In genomic region chr10:27713906-27714305, GRCh38 we compare ENCODE assay signal across 12 cellular contexts. TPM values are rescaled to one million over a fixed set of nuclear protein-coding genes. Genes with fewer than 3 reads are reported as not detected.
A peak's percentile ranks its signal among the peaks of the same experiment; 100 is the strongest.
DNase-seq lines count a peak whose midpoint lies in the region; ATAC-seq and TF ChIP-seq lines count a peak whose summit lies in the region.
"Had no signal": no experiment of that assay in that cellular context is flagged by ENCODE, and none has a peak within 500 bp of the region (broad histone marks: within the 10 kb centered on the region; RNA-seq: fewer than 3 reads in every experiment).

No MANE protein-coding gene starts in this region.

- no peaks in the 10 kb centered on the region for H3K36me3 Mint-ChIP-seq in GM23338 (ENCODE audit: low read depth)
- H3K36me3 Mint-ChIP-seq: CD4-positive, CD25-positive, alpha-beta regulatory T cell had no signal

- in situ Hi-C loops in astrocyte of the cerebellum (cut with HindIII; ENCODE audit: low sequenced_read_pairs) = no loop called here

- H3F3A ChIP-seq in GM23338 (replicated peaks; ENCODE audit: low read depth) = no peaks in the 10 kb centered on the region

- no peak overlapping the region for H3K4me2 ChIP-seq in GM23338

- DNase-seq in AG20443 (ENCODE audit: low spot score) = peak; percentile 66
- DNase-seq in astrocyte of the cerebellum (ENCODE audit: low read depth) = no peak
- DNase-seq in NK-92 (lab: John Stamatoyannopoulos, UW; ENCODE audit: unreplicated experiment) = no peak
- DNase-seq in cerebellar cortex (ENCODE audit: low spot score) = no peak
- no peak for DNase-seq in GM23338 (ENCODE audit: low spot score)
- DNase-seq: activated gamma-delta T cell treated with Interleukin-2 at 50 U/mL for 16 hours; caudate nucleus; CD4-positive, CD25-positive, alpha-beta regulatory T cell; stimulated activated CD4-positive, alpha-beta T cell treated with anti-CD3 and anti-CD28 coated beads, Interleukin-2, amount 100 ng/mL, for 48 hours had no signal

- H4K20me1 ChIP-seq in GM23338 (replicated peaks; ENCODE audit: insufficient read depth) = no peaks in the 10 kb centered on the region

- H3K27ac Mint-ChIP-seq in GM23338 = no peak overlapping the region
- H3K27ac Mint-ChIP-seq: CD4-positive, CD25-positive, alpha-beta regulatory T cell had no signal

- ATAC-seq in GM23338 (no peak), HG03159 (IDR thresholded peaks at IDR 0.05; ENCODE audit: unreplicated experiment) (no peak)

- no peaks in the 10 kb centered on the region for H3K9me2 ChIP-seq in GM23338 (ENCODE audit: insufficient read depth)

- peaks cover 9% of the 10 kb centered on the region for H3K4me1 ChIP-seq in HEK293 (ENCODE audit: control insufficient read depth, insufficient read depth, low read length)
- peaks cover 13% of the 10 kb centered on the region for H3K4me1 ChIP-seq in neuron (ENCODE audit: insufficient read depth, low read length)
- no peaks in the 10 kb centered on the region for H3K4me1 ChIP-seq in GM23338 (ENCODE audit: insufficient read depth)

- POLR2A ChIA-PET in HEK293 (lab: Yijun Ruan, JAX) = no interaction called here

- H3K79me2 ChIP-seq in GM23338 (replicated peaks; ENCODE audit: insufficient read depth) = no peaks in the 10 kb centered on the region

- H3K27ac ChIP-seq in HEK293 (ENCODE audit: extremely low read depth, low read depth, low read length) (no peak overlapping the region), GM23338 (ENCODE audit: low read depth) (no peak overlapping the region)

- H3K9me3 ChIP-seq in HEK293 (ENCODE audit: control insufficient read depth, insufficient read depth, low read depth, low read length) = no peaks in the 10 kb centered on the region
- H3K9me3 ChIP-seq in neuron (ENCODE audit: low read length) = no peaks in the 10 kb centered on the region

- H3K4me3 ChIP-seq in HEK293 (ENCODE audit: low read depth, low read length) = no peak overlapping the region
- H3K4me3 ChIP-seq in astrocyte of the cerebellum (ENCODE audit: low read depth, low read length) = peak overlapping the region; percentile 5
- H3K4me3 ChIP-seq in neuron (ENCODE audit: low read length) = no peak overlapping the region
- no peak overlapping the region for H3K4me3 ChIP-seq in GM23338

- peaks cover 1% of the 10 kb centered on the region for H3K27me3 Mint-ChIP-seq in GM23338 (ENCODE audit: insufficient read depth, low read depth, poor library complexity)

- TF ChIP-seq CTCF in HEK293 (tag by site-specific recombination; IDR thresholded peaks at IDR 0.05) (no peak), astrocyte of the cerebellum (IDR thresholded peaks at IDR 0.05; ENCODE audit: low read depth, low read length, missing control alignments) (no peak), GM23338 (conservative IDR thresholded peaks at IDR 0.05; ENCODE audit: low read depth in 2 of 2) (no peak)

- H3K4me1 Mint-ChIP-seq in GM23338 = no peaks in the 10 kb centered on the region
- H3K4me1 Mint-ChIP-seq: CD4-positive, CD25-positive, alpha-beta regulatory T cell had no signal

- CTCF ChIA-PET in HEK293 (lab: Yijun Ruan, JAX) = interaction anchor here (0.7 kb wide), 1 partner anchor 70 kb away, joined by 3 read pairs; no protein-coding TSS in a partner anchor

- H3K36me3 ChIP-seq in HEK293 (ENCODE audit: control insufficient read depth in 2 of 2, insufficient read depth in 1 of 2, low read length in 2 of 2) (no peaks in the 10 kb centered on the region; a peak in 1 of 3 replicates), neuron (ENCODE audit: insufficient read depth, low read length) (no peaks in the 10 kb centered on the region), GM23338 (ENCODE audit: insufficient read depth) (no peaks in the 10 kb centered on the region)

- H3K27me3 ChIP-seq in neuron (ENCODE audit: insufficient read depth, low read length) (no peaks in the 10 kb centered on the region), GM23338 (ENCODE audit: insufficient read depth) (no peaks in the 10 kb centered on the region)

- H3K4me3 Mint-ChIP-seq in GM23338 = no peak overlapping the region
- H3K4me3 Mint-ChIP-seq: CD4-positive, CD25-positive, alpha-beta regulatory T cell had no signal

- H2AFZ ChIP-seq in neuron (ENCODE audit: low read depth, low read length) = peak overlapping the region; percentile 20
- H2AFZ ChIP-seq in GM23338 = no peak overlapping the region

- no peaks in the 10 kb centered on the region for H3K9me3 Mint-ChIP-seq in GM23338

TF ChIP-seq in HEK293, 187 proteins besides CTCF, POLR2A, EP300 and RAD21:
- TF ChIP-seq ZNF341 (tag by site-specific recombination; IDR thresholded peaks at IDR 0.05; ENCODE audit: low read depth) = peak; percentile 44; the same call in 1 of the 2 replicates
- TF ChIP-seq SCRT2 (tag by site-specific recombination; IDR thresholded peaks at IDR 0.05) = peak; percentile 66
- no peak for TF ChIP-seq TCF7L2 (IDR thresholded peaks at IDR 0.05; ENCODE audit: borderline replicate concordance, low read depth, low read length)
- TF ChIP-seq ZNF292 (tag by site-specific recombination; IDR thresholded peaks at IDR 0.05; ENCODE audit: borderline replicate concordance, low read depth) = no peak

TF ChIP-seq in GM23338, 12 proteins besides CTCF, POLR2A, EP300 and RAD21 (continues in another document):
- TF ChIP-seq, protein P1, sequence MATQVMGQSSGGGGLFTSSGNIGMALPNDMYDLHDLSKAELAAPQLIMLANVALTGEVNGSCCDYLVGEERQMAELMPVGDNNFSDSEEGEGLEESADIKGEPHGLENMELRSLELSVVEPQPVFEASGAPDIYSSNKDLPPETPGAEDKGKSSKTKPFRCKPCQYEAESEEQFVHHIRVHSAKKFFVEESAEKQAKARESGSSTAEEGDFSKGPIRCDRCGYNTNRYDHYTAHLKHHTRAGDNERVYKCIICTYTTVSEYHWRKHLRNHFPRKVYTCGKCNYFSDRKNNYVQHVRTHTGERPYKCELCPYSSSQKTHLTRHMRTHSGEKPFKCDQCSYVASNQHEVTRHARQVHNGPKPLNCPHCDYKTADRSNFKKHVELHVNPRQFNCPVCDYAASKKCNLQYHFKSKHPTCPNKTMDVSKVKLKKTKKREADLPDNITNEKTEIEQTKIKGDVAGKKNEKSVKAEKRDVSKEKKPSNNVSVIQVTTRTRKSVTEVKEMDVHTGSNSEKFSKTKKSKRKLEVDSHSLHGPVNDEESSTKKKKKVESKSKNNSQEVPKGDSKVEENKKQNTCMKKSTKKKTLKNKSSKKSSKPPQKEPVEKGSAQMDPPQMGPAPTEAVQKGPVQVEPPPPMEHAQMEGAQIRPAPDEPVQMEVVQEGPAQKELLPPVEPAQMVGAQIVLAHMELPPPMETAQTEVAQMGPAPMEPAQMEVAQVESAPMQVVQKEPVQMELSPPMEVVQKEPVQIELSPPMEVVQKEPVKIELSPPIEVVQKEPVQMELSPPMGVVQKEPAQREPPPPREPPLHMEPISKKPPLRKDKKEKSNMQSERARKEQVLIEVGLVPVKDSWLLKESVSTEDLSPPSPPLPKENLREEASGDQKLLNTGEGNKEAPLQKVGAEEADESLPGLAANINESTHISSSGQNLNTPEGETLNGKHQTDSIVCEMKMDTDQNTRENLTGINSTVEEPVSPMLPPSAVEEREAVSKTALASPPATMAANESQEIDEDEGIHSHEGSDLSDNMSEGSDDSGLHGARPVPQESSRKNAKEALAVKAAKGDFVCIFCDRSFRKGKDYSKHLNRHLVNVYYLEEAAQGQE (IDR thresholded peaks at IDR 0.05; ENCODE audit: unreplicated experiment) = no peak
- no peak for TF ChIP-seq STAT1 (IDR thresholded peaks at IDR 0.05; ENCODE audit: unreplicated experiment)

RNA-seq across cellular contexts. Expression of gene MKX, which starts 31.7 kb away (rescaled TPM):
- total RNA-seq in GM23338 (2014; rRNA removed; shearing (Covaris generic)) = 0.97 and 1.6 TPM in 2 replicates
- 0.47 and 0.66 TPM in 2 replicates for polyA plus RNA-seq in GM23338 (2016; fragmentation: Nextera tagmentation; extraction: Ambion mirVana)
- total RNA-seq: CD4-positive, CD25-positive, alpha-beta regulatory T cell had no signal
- polyA plus RNA-seq: CD4-positive, CD25-positive, alpha-beta regulatory T cell had no signal
